ENCODE assay signal across 9 cellular contexts in the genomic region with DNA sequence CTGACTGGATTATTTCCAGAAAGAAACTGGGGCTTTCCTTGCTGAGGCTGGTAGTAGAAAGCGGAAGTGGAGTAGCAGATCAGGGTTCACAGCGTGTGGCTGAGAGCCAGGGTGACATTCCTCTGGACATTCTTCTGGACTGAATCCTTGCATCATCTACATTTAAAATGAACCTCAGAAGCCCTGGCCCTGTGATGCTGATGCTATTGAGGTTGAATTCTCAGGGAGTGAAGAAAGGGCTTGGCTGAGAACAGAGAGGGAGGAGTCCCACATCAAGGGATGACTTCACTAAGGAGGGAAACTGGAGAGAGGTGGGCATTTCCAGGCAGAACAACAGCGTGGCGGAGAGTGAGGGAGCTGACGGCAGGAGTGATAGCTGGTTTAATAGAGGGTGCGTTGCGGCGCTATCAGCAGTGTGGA.
DNase-seq lines count a peak whose midpoint lies in the region; ATAC-seq and TF ChIP-seq lines count a peak whose summit lies in the region.
"Had no signal": no experiment of that assay in that cellular context is flagged by ENCODE, and none has a peak within 500 bp of the region (broad histone marks: within the 10 kb centered on the region; RNA-seq: fewer than 3 reads in every experiment).

No MANE protein-coding gene starts in this region.

- POLR2A ChIA-PET in T-cell (lab: Charles Lee), result no interaction called here

- H3K4me1 ChIP-seq in thoracic aorta (ENCODE audit: control insufficient read depth in 1 of 2, low read depth in 2 of 2), result peaks cover 0 to 10% of the 10 kb centered on the region in 2 donors

- TF ChIP-seq CTCF in thoracic aorta (IDR thresholded peaks at IDR 0.05), result no peak

- no peaks in the 10 kb centered on the region for H3K36me3 ChIP-seq in thoracic aorta

- no peak overlapping the region for H3K4me3 ChIP-seq in thoracic aorta

- peak overlapping the region in 1 of 2 donors; percentile 34 for H3K27ac ChIP-seq in thoracic aorta

- no peaks in the 10 kb centered on the region for H3K27me3 ChIP-seq in thoracic aorta (replicated peaks; ENCODE audit: insufficient read depth)

- H3K4me3 Mint-ChIP-seq in T-cell, result no peak overlapping the region
- H3K4me3 Mint-ChIP-seq: central memory CD8-positive, alpha-beta T cell had no signal

- no peaks in the 10 kb centered on the region for H3K36me3 Mint-ChIP-seq in T-cell

- CTCF ChIA-PET in T-cell (lab: Charles Lee), result no interaction called here

- ATAC-seq in thoracic aorta (ENCODE audit: insufficient number of reproducible peaks, low FRiP score, low read depth), result peak; percentile 81
- ATAC-seq in T-cell (replicated peaks in 1 of 4), result no peak
- no peak for ATAC-seq in stimulated activated naive CD8-positive, alpha-beta T cell treated with anti-CD3 and anti-CD28 coated beads, Interleukin-15, Interleukin-2, amounts not matched to agents 100 U/mL and 50 U/mL, for 24 hours

- no peaks in the 10 kb centered on the region for H3K9me3 ChIP-seq in thoracic aorta

- no peak overlapping the region for H3K27ac Mint-ChIP-seq in T-cell

- DNase-seq in EH (ENCODE audit: low read depth), result peak; percentile 99
- peak; percentile 80 for DNase-seq in HK-2 (ENCODE audit: unreplicated experiment)
- peak; percentile 69 for DNase-seq in amniotic stem cell (lab: John Stamatoyannopoulos, UW)
- peak; percentile 56 for DNase-seq in iPS-NIHi11 (ENCODE audit: low spot score)
- DNase-seq in thoracic aorta (ENCODE audit: low spot score), result peak; percentile 9
- DNase-seq in middle frontal gyrus (ENCODE audit: extremely low spot score, low spot score), result no peak
- DNase-seq in T-cell, result no peak
- no peak for DNase-seq in stimulated activated naive CD8-positive, alpha-beta T cell treated with anti-CD3 and anti-CD28 coated beads, Interleukin-15, Interleukin-2, amounts not matched to agents 100 U/mL and 50 U/mL, for 24 hours

- H3K27me3 Mint-ChIP-seq in T-cell, result peaks cover 0 to 2% of the 10 kb centered on the region in 2 donors
- H3K27me3 Mint-ChIP-seq: central memory CD8-positive, alpha-beta T cell had no signal

- no peaks in the 10 kb centered on the region for H3K4me1 Mint-ChIP-seq in T-cell
- H3K4me1 Mint-ChIP-seq: central memory CD8-positive, alpha-beta T cell had no signal

- peaks cover 0 to 5% (median 2%) of the 10 kb centered on the region in 3 donors for H3K9me3 Mint-ChIP-seq in T-cell
- H3K9me3 Mint-ChIP-seq: central memory CD8-positive, alpha-beta T cell had no signal

Comparison
In these comparisons a context has a peak if more than half of its experiments do, and no peak if none do; other contexts are left out.
1. DNase-seq: peak in EH (single experiment), HK-2 (single experiment), amniotic stem cell (single experiment), iPS-NIHi11 (single experiment) and thoracic aorta (single experiment); none in middle frontal gyrus (single experiment), T-cell (0 of 34) and stimulated activated naive CD8-positive, alpha-beta T cell treated with anti-CD3 and anti-CD28 coated beads, Interleukin-15, Interleukin-2, amounts not matched to agents 100 U/mL and 50 U/mL, for 24 hours (single experiment).